24 cellular contexts compared by ENCODE assay signal in genomic region chr5:172827843-172828242, GRCh38. TPM values are rescaled to one million over a fixed set of nuclear protein-coding genes. Genes with fewer than 3 reads are reported as not detected.
DNase-seq lines count a peak whose midpoint lies in the region; ATAC-seq and TF ChIP-seq lines count a peak whose summit lies in the region.
"Had no signal": no experiment of that assay in that cellular context is flagged by ENCODE, and none has a peak within 500 bp of the region (broad histone marks: within the 10 kb centered on the region; RNA-seq: fewer than 3 reads in every experiment).

No MANE protein-coding gene starts in this region.

- peaks cover 12% of the 10 kb centered on the region for H3K27me3 Mint-ChIP-seq in WTC11 (ENCODE audit: low read depth)
- peaks cover 11% of the 10 kb centered on the region for H3K27me3 Mint-ChIP-seq in neural progenitor cell (ENCODE audit: insufficient read depth, low read depth)
- no peaks in the 10 kb centered on the region for H3K27me3 Mint-ChIP-seq in activated T-helper 17 cell treated with anti-CD3 and anti-CD28 coated beads, Interleukin-2, amount 50 U/mL, for 72 hours
- H3K27me3 Mint-ChIP-seq: activated B cell treated with CpG ODN at 0.5 μM for 24 hours; activated naive CD8-positive, alpha-beta T cell had no signal

- H3K9me3 ChIP-seq in BLaER1: peaks cover 25% of the 10 kb centered on the region
- H3K9me3 ChIP-seq in HEK293 (ENCODE audit: control insufficient read depth, insufficient read depth, low read depth, low read length): no peaks in the 10 kb centered on the region
- no peaks in the 10 kb centered on the region for H3K9me3 ChIP-seq in neural progenitor cell (ENCODE audit: low read depth)
- H3K9me3 ChIP-seq: uterus had no signal

- no peak overlapping the region for H3K27ac Mint-ChIP-seq in WTC11
- no peak overlapping the region for H3K27ac Mint-ChIP-seq in neural progenitor cell
- H3K27ac Mint-ChIP-seq in activated T-helper 17 cell treated with anti-CD3 and anti-CD28 coated beads, Interleukin-2, amount 50 U/mL, for 72 hours: no peak overlapping the region
- H3K27ac Mint-ChIP-seq: activated B cell treated with CpG ODN at 0.5 μM for 24 hours; activated naive CD8-positive, alpha-beta T cell; T-helper 2 cell treated with Interferon-gamma antibody and Interleukin-4, amounts not matched to agents 5 μg/mL and 100 μg/mL, for 36 hours had no signal

- H3K36me3 Mint-ChIP-seq in WTC11 (no peaks in the 10 kb centered on the region), neural progenitor cell (peaks cover 2% of the 10 kb centered on the region)
- H3K36me3 Mint-ChIP-seq in activated T-helper 17 cell treated with anti-CD3 and anti-CD28 coated beads, Interleukin-2, amount 50 U/mL, for 72 hours (ENCODE audit: low read depth): no peaks in the 10 kb centered on the region

- peak overlapping the region; percentile 93 for H2AFZ ChIP-seq in neural progenitor cell (replicated peaks)

- H3K4me2 ChIP-seq in BLaER1 (peak overlapping the region; percentile 76), neural progenitor cell (no peak overlapping the region)

- peak; percentile 95 for ATAC-seq in WTC11
- no peak for ATAC-seq in activated T-helper 17 cell treated with anti-CD3 and anti-CD28 coated beads, Interleukin-2, amount 50 U/mL, for 72 hours (replicated peaks)
- ATAC-seq: SK-N-SH treated with all-trans-retinoic acid at 6 μM for 48 hours had no signal

- CTCF ChIA-PET in HEK293 (lab: Yijun Ruan, JAX): no interaction called here
- CTCF ChIA-PET in WTC11 (lab: Charles Lee): interaction anchor here (1.0 to 2.1 kb wide), 2 partner anchors 56 to 111 kb away, joined by 3 to 5 read pairs; no protein-coding TSS in a partner anchor

- H3K27me3 ChIP-seq in BLaER1 (no peaks in the 10 kb centered on the region), neural progenitor cell (no peaks in the 10 kb centered on the region)
- H3K27me3 ChIP-seq: spleen, uterus had no signal

- H3K9ac ChIP-seq in BLaER1 (peak overlapping the region; percentile 49), neural progenitor cell (no peak overlapping the region)

- H3K4me1 Mint-ChIP-seq in WTC11: peaks cover 17% of the 10 kb centered on the region
- peaks cover 31% of the 10 kb centered on the region for H3K4me1 Mint-ChIP-seq in neural progenitor cell
- H3K4me1 Mint-ChIP-seq in activated T-helper 17 cell treated with anti-CD3 and anti-CD28 coated beads, Interleukin-2, amount 50 U/mL, for 72 hours: peaks cover under 1% of the 10 kb centered on the region

- TF ChIP-seq CTCF in HEK293 (tag by site-specific recombination; IDR thresholded peaks at IDR 0.05) (no peak), WTC11 (IDR thresholded peaks at IDR 0.05) (no peak), neural progenitor cell (IDR thresholded peaks at IDR 0.05) (no peak)

- no peak overlapping the region for H3K4me3 Mint-ChIP-seq in WTC11
- no peak overlapping the region for H3K4me3 Mint-ChIP-seq in neural progenitor cell
- H3K4me3 Mint-ChIP-seq in activated T-helper 17 cell treated with anti-CD3 and anti-CD28 coated beads, Interleukin-2, amount 50 U/mL, for 72 hours: no peak overlapping the region
- H3K4me3 Mint-ChIP-seq: activated B cell treated with CpG ODN at 0.5 μM for 24 hours; activated naive CD8-positive, alpha-beta T cell; T-helper 2 cell treated with Interferon-gamma antibody and Interleukin-4, amounts not matched to agents 5 μg/mL and 100 μg/mL, for 36 hours had no signal

- peaks cover 3% of the 10 kb centered on the region for H3F3A ChIP-seq in neural progenitor cell (ENCODE audit: low read depth)

- H3K27ac ChIP-seq in BLaER1: peak overlapping the region; percentile 66
- H3K27ac ChIP-seq in HEK293 (ENCODE audit: extremely low read depth, low read depth, low read length): no peak overlapping the region
- H3K27ac ChIP-seq in neural progenitor cell: no peak overlapping the region
- H3K27ac ChIP-seq: C4-2B had no signal

- H3K4me1 ChIP-seq in BLaER1: peaks cover 53% of the 10 kb centered on the region
- peaks cover 3% of the 10 kb centered on the region for H3K4me1 ChIP-seq in HEK293 (ENCODE audit: control insufficient read depth, insufficient read depth, low read length)
- peaks cover 6% of the 10 kb centered on the region for H3K4me1 ChIP-seq in neural progenitor cell
- H3K4me1 ChIP-seq: uterus had no signal

- POLR2A ChIA-PET in HEK293 (lab: Yijun Ruan, JAX): no interaction called here
- POLR2A ChIA-PET in WTC11 (lab: Charles Lee): no interaction called here

- H3K9me3 Mint-ChIP-seq in WTC11 (peaks cover 13% of the 10 kb centered on the region), neural progenitor cell (peaks cover 22% of the 10 kb centered on the region)
- peaks cover 5% of the 10 kb centered on the region for H3K9me3 Mint-ChIP-seq in activated T-helper 17 cell treated with anti-CD3 and anti-CD28 coated beads, Interleukin-2, amount 50 U/mL, for 72 hours

- H3K4me3 ChIP-seq in BLaER1: no peak overlapping the region
- no peak overlapping the region for H3K4me3 ChIP-seq in HEK293 (ENCODE audit: low read depth, low read length)
- H3K4me3 ChIP-seq in neural progenitor cell: no peak overlapping the region
- H3K4me3 ChIP-seq: spleen, uterus had no signal

- DNase-seq in WTC11 (ENCODE audit: low spot score) (no peak), neural progenitor cell (ENCODE audit: low spot score) (peak; percentile 42), NCI-H2107 treated with DMSO at 0.1 percent for 48 hours (lab: John Stamatoyannopoulos, UW; ENCODE audit: unreplicated experiment) (no peak), NCI-H82 (lab: John Stamatoyannopoulos, UW) (no peak), GOT3 (lab: John Stamatoyannopoulos, UW) (no peak)
- DNase-seq: activated B cell treated with CpG ODN at 0.5 μM for 24 hours; activated CD4-positive, alpha-beta T cell treated with anti-CD3 and anti-CD28 coated beads, Interleukin-2, amount 50 U/mL, for 4 hours; central memory CD4-positive, alpha-beta T cell; NCI-H1105; NCI-H2029 treated with DMSO at 0.1 percent for 48 hours; NCI-H226; NCI-H748 treated with DMSO at 0.1 percent for 48 hours; retina; spleen; stimulated activated CD4-positive, alpha-beta T cell treated with anti-CD3 and anti-CD28 coated beads, Interleukin-4, amount 100 ng/mL, for 1 hour; stimulated activated naive CD4-positive, alpha-beta T cell; uterus had no signal

- H4K20me1 ChIP-seq in BLaER1 (no peaks in the 10 kb centered on the region), neural progenitor cell (ENCODE audit: low read depth) (no peaks in the 10 kb centered on the region)

- H3K79me2 ChIP-seq in neural progenitor cell (ENCODE audit: low read depth): no peaks in the 10 kb centered on the region

- H3K36me3 ChIP-seq in BLaER1: no peaks in the 10 kb centered on the region; the same call in 1 of the 2 replicates
- H3K36me3 ChIP-seq in HEK293 (ENCODE audit: control insufficient read depth in 2 of 2, insufficient read depth in 1 of 2, low read length in 2 of 2): no peaks in the 10 kb centered on the region
- no peaks in the 10 kb centered on the region for H3K36me3 ChIP-seq in neural progenitor cell
- H3K36me3 ChIP-seq: spleen, uterus had no signal

TF ChIP-seq in HEK293, 187 proteins besides CTCF, POLR2A, EP300 and RAD21:
- TF ChIP-seq GLIS1 (tag by site-specific recombination; IDR thresholded peaks at IDR 0.05): peak; percentile 91
- no peak for TF ChIP-seq ZNF555 (tag by site-specific recombination; conservative IDR thresholded peaks at IDR 0.05)
- TF ChIP-seq ZBTB8A (tag by site-specific recombination; IDR thresholded peaks at IDR 0.05): no peak
- peak; percentile 47 for TF ChIP-seq ZIC2 (tag by site-specific recombination; IDR thresholded peaks at IDR 0.05)
TF ChIP-seq in HEK293: peak in this region for 2.

TF ChIP-seq in WTC11, 78 proteins besides CTCF, POLR2A, EP300 and RAD21 (continues in another document):
- TF ChIP-seq NR3C1 (CRISPR knock-in tag; conservative IDR thresholded peaks at IDR 0.05; ENCODE audit: low read depth) (no peak), ZBTB43 (CRISPR knock-in tag; IDR thresholded peaks at IDR 0.05) (no peak), CREM (CRISPR knock-in tag; IDR thresholded peaks at IDR 0.05) (no peak), NR2C2 (CRISPR knock-in tag; IDR thresholded peaks at IDR 0.05) (no peak), GRHL2 (CRISPR knock-in tag; IDR thresholded peaks at IDR 0.05; ENCODE audit: insufficient replicate concordance, severe bottlenecking) (no peak), ATF2 (CRISPR knock-in tag; IDR thresholded peaks at IDR 0.05; ENCODE audit: borderline replicate concordance, low read depth) (no peak), SP1 (CRISPR knock-in tag; conservative IDR thresholded peaks at IDR 0.05) (no peak)

RNA-seq across cellular contexts. Expression of gene ERGIC1, which starts 6.2 kb away (rescaled TPM):
- total RNA-seq in WTC11 (2021): 89.8 to 101 TPM (median 97.1 TPM) in 3 replicates
- total RNA-seq in neural progenitor cell (ENCODE audit: low replicate concordance): 28.7 and 50.8 TPM in 2 replicates
- 10 to 100 TPM; 34.0 to 35.7 TPM for total RNA-seq in activated T-helper 17 cell treated with anti-CD3 and anti-CD28 coated beads, Interleukin-2, amount 50 U/mL, for 72 hours

RNA-seq across cellular contexts. Expression of gene DUSP1, which starts 56.8 kb away (rescaled TPM):
- total RNA-seq in WTC11 (2021) (9.5 to 12.4 TPM (median 11.0 TPM) in 3 replicates), neural progenitor cell (ENCODE audit: low replicate concordance) (4.2 and 12.8 TPM in 2 replicates)
- 10 to 100 TPM; 18.3 to 24.6 TPM for total RNA-seq in activated T-helper 17 cell treated with anti-CD3 and anti-CD28 coated beads, Interleukin-2, amount 50 U/mL, for 72 hours
